Comparison of ENCODE assay signal across 1 cellular context in the genomic region with DNA sequence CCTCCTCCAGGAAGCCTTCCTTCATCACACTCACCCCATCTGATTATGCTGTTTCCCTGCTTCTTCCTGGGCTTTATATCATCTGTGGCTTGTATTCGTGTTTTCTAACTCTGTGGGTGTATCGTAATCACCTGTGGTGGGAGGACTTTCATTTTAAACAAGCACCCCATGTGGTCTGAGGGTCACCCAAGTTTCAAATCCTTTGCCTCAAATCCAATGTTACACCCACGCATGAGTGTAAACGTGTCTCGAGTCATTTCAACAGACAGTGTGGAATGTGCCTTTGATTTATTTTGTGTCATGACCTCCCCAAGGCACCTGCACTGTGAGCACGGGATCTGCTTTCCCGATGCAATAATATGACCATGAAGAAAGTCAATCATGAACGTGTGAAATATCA.
TF ChIP-seq lines count a peak whose summit lies in the region.

No MANE protein-coding gene starts in this region.

TF ChIP-seq in IMR-90, 13 proteins besides CTCF, POLR2A, EP300 and RAD21:
- TF ChIP-seq FOS (IDR thresholded peaks at IDR 0.05; ENCODE audit: low read depth, low read length), result no peak
- no peak for TF ChIP-seq MAFK (IDR thresholded peaks at IDR 0.05; ENCODE audit: low read depth, low read length)
- no peak for TF ChIP-seq MXI1 (IDR thresholded peaks at IDR 0.05; ENCODE audit: borderline replicate concordance, low read depth, low read length)
- TF ChIP-seq CHD1 (IDR thresholded peaks at IDR 0.05; ENCODE audit: low read depth, low read length), result no peak
- TF ChIP-seq MAZ (IDR thresholded peaks at IDR 0.05; ENCODE audit: borderline replicate concordance, low read depth, low read length), result no peak
- TF ChIP-seq USF2 (IDR thresholded peaks at IDR 0.05; ENCODE audit: low read depth, low read length), result no peak
- TF ChIP-seq NFE2L2 (IDR thresholded peaks at IDR 0.05; ENCODE audit: low read depth, low read length), result no peak
- no peak for TF ChIP-seq SMC3 (IDR thresholded peaks at IDR 0.05; ENCODE audit: low read depth, low read length)
- no peak for TF ChIP-seq CEBPB (IDR thresholded peaks at IDR 0.05; ENCODE audit: low read depth, low read length)
- TF ChIP-seq RCOR1 (IDR thresholded peaks at IDR 0.05; ENCODE audit: insufficient replicate concordance, low read length), result no peak
- TF ChIP-seq, protein P1, sequence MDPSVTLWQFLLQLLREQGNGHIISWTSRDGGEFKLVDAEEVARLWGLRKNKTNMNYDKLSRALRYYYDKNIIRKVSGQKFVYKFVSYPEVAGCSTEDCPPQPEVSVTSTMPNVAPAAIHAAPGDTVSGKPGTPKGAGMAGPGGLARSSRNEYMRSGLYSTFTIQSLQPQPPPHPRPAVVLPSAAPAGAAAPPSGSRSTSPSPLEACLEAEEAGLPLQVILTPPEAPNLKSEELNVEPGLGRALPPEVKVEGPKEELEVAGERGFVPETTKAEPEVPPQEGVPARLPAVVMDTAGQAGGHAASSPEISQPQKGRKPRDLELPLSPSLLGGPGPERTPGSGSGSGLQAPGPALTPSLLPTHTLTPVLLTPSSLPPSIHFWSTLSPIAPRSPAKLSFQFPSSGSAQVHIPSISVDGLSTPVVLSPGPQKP (IDR thresholded peaks at IDR 0.05; ENCODE audit: borderline replicate concordance, low read depth, low read length), result no peak
- no peak for TF ChIP-seq BHLHE40 (IDR thresholded peaks at IDR 0.05; ENCODE audit: low read depth, low read length)
- TF ChIP-seq RFX5 (IDR thresholded peaks at IDR 0.05; ENCODE audit: low read depth, low read length), result no peak
